In the genomic region with DNA sequence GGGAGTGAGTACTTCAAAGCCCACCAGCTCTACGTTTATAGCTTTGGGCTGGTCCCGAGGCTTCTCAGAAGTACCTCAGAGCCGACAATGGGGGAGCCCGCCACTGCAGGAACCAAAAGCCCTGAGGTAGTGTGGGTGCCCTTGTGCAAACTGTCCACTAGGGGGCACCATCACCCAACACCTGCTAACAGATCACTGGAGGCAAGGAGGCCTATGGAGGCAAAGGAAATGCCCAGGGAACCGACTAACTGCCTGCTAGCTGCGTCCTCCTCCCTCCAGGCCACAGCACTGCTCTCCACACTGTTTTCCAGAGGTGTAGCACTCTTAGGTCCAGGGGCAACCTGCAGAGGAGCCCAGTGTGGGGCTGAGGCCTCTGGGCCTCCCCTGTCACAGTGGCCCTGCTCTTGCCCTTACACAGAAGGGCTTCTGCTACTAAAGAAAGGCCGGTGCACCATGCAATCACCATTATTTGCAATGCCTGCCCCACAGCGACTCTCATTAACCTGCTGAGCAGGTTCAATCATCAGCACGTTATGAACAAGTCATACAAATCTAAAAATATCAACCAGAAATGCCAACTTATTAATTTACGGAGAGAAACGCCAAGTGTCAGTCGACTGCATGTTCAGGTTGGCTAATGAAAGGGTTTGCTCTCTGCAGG, we compare ENCODE assay signal across 8 cellular contexts.
A peak's percentile ranks its signal among the peaks of the same experiment; 100 is the strongest.
DNase-seq lines count a peak whose midpoint lies in the region; ATAC-seq, FAIRE-seq and TF ChIP-seq lines count a peak whose summit lies in the region.

No MANE protein-coding gene starts in this region.

- H3K4me3 ChIP-seq in SU-DHL-6 (ENCODE audit: insufficient read depth, low read length, poor library complexity, severe bottlenecking) (no peak overlapping the region), left ventricle myocardium inferior (no peak overlapping the region), retinal pigment epithelial cell (ENCODE audit: low read length) (no peak overlapping the region)

- peaks cover 22% of the 10 kb centered on the region for H3K4me1 ChIP-seq in left ventricle myocardium inferior

- intact Hi-C loops in left ventricle myocardium inferior (cut with micrococcal nuclease) = no loop called here

- H3K9me2 ChIP-seq in SU-DHL-6 (replicated peaks; ENCODE audit: insufficient read depth, low read length) = no peaks in the 10 kb centered on the region

- H3K9me3 ChIP-seq in SU-DHL-6 (ENCODE audit: insufficient read depth, low read length) (no peaks in the 10 kb centered on the region), left ventricle myocardium inferior (replicated peaks) (no peaks in the 10 kb centered on the region)

- FAIRE-seq in GM12891 (lab: Jason Lieb, UNC) = peak; percentile 77

- ATAC-seq in HG02678 (IDR thresholded peaks at IDR 0.05; ENCODE audit: unreplicated experiment) = peak; percentile 95

- no peaks in the 10 kb centered on the region for H3F3A ChIP-seq in SU-DHL-6 (ENCODE audit: insufficient read depth)

- TF ChIP-seq POLR2A in GM12891 (IDR thresholded peaks at IDR 0.05; ENCODE audit: low read depth, low read length) = no peak

- peak; percentile 68 for DNase-seq in GM12891 (ENCODE audit: insufficient read length, low spot score)
- peak; percentile 50 for DNase-seq in NCI-H1105 (lab: John Stamatoyannopoulos, UW)
- peak; percentile 26 for DNase-seq in activated naive CD8-positive, alpha-beta T cell treated with anti-CD3 and anti-CD28 coated beads, Interleukin-2, amount 50 U/mL, for 16 hours (ENCODE audit: low read depth, low spot score)
- peak; percentile 45 for DNase-seq in left ventricle myocardium inferior
- DNase-seq in retinal pigment epithelial cell (ENCODE audit: low read depth) = no peak
- no peak for DNase-seq in cortex of kidney (lab: John Stamatoyannopoulos, UW)

- peak overlapping the region; percentile 32 for H2AFZ ChIP-seq in SU-DHL-6 (ENCODE audit: low read depth, low read length, severe bottlenecking)

- H3K36me3 ChIP-seq in SU-DHL-6 (ENCODE audit: low read length) = no peaks in the 10 kb centered on the region
- H3K36me3 ChIP-seq in left ventricle myocardium inferior = peaks cover 4% of the 10 kb centered on the region

- no peaks in the 10 kb centered on the region for H3K79me2 ChIP-seq in SU-DHL-6 (ENCODE audit: insufficient read depth, low read length)

- H3K9ac ChIP-seq in SU-DHL-6 (ENCODE audit: low read length) = no peak overlapping the region

- H3K4me2 ChIP-seq in SU-DHL-6 (ENCODE audit: low read depth, low read length, poor library complexity, severe bottlenecking) = no peak overlapping the region

- H4K20me1 ChIP-seq in SU-DHL-6 (ENCODE audit: low read depth, low read length) = no peaks in the 10 kb centered on the region

- no peak overlapping the region for H3K27ac ChIP-seq in SU-DHL-6 (ENCODE audit: low read depth, low read length)
- no peak overlapping the region for H3K27ac ChIP-seq in left ventricle myocardium inferior (replicated peaks)

- peak; percentile 94 for TF ChIP-seq CTCF in SU-DHL-6 (IDR thresholded peaks at IDR 0.05; ENCODE audit: insufficient read depth, low read length, poor library complexity, severe bottlenecking)
- peak; percentile 90 for TF ChIP-seq CTCF in left ventricle myocardium inferior (IDR thresholded peaks at IDR 0.05; ENCODE audit: borderline replicate concordance)
- TF ChIP-seq CTCF in retinal pigment epithelial cell (conservative IDR thresholded peaks at IDR 0.05; ENCODE audit: low read depth, low read length) = peak; percentile 96

- H3K27me3 ChIP-seq in SU-DHL-6 (ENCODE audit: low read length) (no peaks in the 10 kb centered on the region), left ventricle myocardium inferior (ENCODE audit: low read depth) (no peaks in the 10 kb centered on the region)

TF ChIP-seq in GM12891, 5 proteins besides CTCF, POLR2A, EP300 and RAD21:
- TF ChIP-seq POU2F2 (IDR thresholded peaks at IDR 0.05; ENCODE audit: low read depth, low read length) (peak; percentile 45; the same call in 1 of the 2 replicates), PAX5 (IDR thresholded peaks at IDR 0.05; ENCODE audit: insufficient read depth, low read length, severe bottlenecking) (no peak)

Comparison
In these comparisons a context has a peak if more than half of its experiments do, and no peak if none do; other contexts are left out.
1. DNase-seq: peak in GM12891 (single experiment), NCI-H1105 (single experiment), activated naive CD8-positive, alpha-beta T cell treated with anti-CD3 and anti-CD28 coated beads, Interleukin-2, amount 50 U/mL, for 16 hours (single experiment) and left ventricle myocardium inferior (single experiment); none in retinal pigment epithelial cell (single experiment) and cortex of kidney (single experiment).
2. Peak in every context shown above with its lines, with median percentiles within 50 percentile points of each other: CTCF ChIP-seq.